ENCODE assay signal across 16 cellular contexts in the genomic region with DNA sequence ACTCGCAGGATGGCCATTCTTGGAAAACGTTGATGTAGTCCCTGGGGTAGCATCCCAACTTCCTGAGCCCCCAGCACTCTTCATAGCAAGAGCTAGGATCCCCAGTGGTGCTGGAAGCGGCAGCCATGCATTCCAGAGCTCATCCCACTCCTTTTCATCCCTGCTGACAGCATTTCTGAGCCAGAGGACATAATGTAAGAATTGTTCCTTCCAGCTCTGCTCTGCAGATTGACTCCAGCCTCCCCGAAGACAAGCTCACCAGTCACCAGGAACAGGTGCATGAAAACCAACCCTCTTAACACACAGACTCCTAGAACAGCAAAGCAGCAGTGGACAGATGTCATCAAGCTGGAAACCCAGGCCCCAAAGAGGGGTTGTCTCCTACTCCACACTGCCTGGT. TPM values are rescaled to one million over a fixed set of nuclear protein-coding genes. Genes with fewer than 3 reads are reported as not detected.
"Had no signal": no experiment of that assay in that cellular context is flagged by ENCODE, and none has a peak within 500 bp of the region (broad histone marks: within the 10 kb centered on the region; RNA-seq: fewer than 3 reads in every experiment).

No MANE protein-coding gene starts in this region.

- DNase-seq: activated CD4-positive, alpha-beta T cell treated with anti-CD3 and anti-CD28 coated beads, Interleukin-2, amount 10 ng/mL, durations not matched to agents 24 days and 14 days; activated CD8-positive, alpha-beta memory T cell treated with anti-CD3 and anti-CD28 coated beads, Interleukin-2, amount 50 U/mL, for 48 hours; activated CD8-positive, alpha-beta T cell treated with anti-CD3 and anti-CD28 coated beads, Interleukin-2, amount 10 ng/mL, durations not matched to agents 7 days and 5 days; activated effector memory CD4-positive, alpha-beta T cell treated with Interleukin-2 at 50 U/mL for 16 hours; activated T-cell treated with anti-CD3 and anti-CD28 coated beads, Interleukin-2, amount 50 U/mL, for 48 hours; foreskin keratinocyte; left ventricle myocardium inferior; mammary epithelial cell; naive B cell; pancreas; stimulated activated CD4-positive, alpha-beta T cell treated with anti-CD3 and anti-CD28 coated beads, Interleukin-2, amount 100 ng/mL, for 24 hours; stimulated activated naive CD4-positive, alpha-beta T cell treated with Interleukin-2 at 50 U/mL for 16 hours; trophoblast cell had no signal

- H3K9me3 ChIP-seq: left ventricle myocardium inferior, pancreas, vagina had no signal

- H3K4me3 ChIP-seq: left ventricle myocardium inferior, pancreas, vagina had no signal

- FAIRE-seq: bronchial epithelial cell, pancreas had no signal

- H3K27ac ChIP-seq: epithelial cell of prostate, foreskin keratinocyte, left ventricle myocardium inferior, pancreas, vagina had no signal

- ATAC-seq: activated CD8-positive, alpha-beta T cell treated with anti-CD3 and anti-CD28 coated beads, Interleukin-2, amount 10 ng/mL, durations not matched to agents 7 days and 5 days; foreskin keratinocyte; pancreas had no signal

- H3K4me1 ChIP-seq: foreskin keratinocyte, pancreas, vagina had no signal

- H3K36me3 ChIP-seq: left ventricle myocardium inferior, pancreas, vagina had no signal

- H3K27me3 ChIP-seq: pancreas, vagina had no signal

RNA-seq across cellular contexts. Expression of gene SLC13A3, which starts 3.8 kb away (rescaled TPM):
- total RNA-seq: activated CD4-positive, alpha-beta T cell treated with anti-CD3 and anti-CD28 coated beads, Interleukin-2, amount 10 ng/mL, durations not matched to agents 24 days and 14 days; activated CD8-positive, alpha-beta T cell treated with anti-CD3 and anti-CD28 coated beads, Interleukin-2, amount 10 ng/mL, durations not matched to agents 7 days and 5 days had no signal
